In genomic region chr5:147143215-147143614, GRCh38 we compare ENCODE assay signal across 11 cellular contexts.
"Had no signal": no experiment of that assay in that cellular context is flagged by ENCODE, and none has a peak within 500 bp of the region (broad histone marks: within the 10 kb centered on the region; RNA-seq: fewer than 3 reads in every experiment).

No MANE protein-coding gene starts in this region.

- H3K9ac ChIP-seq: GM23248 had no signal

- H2AFZ ChIP-seq: GM23248 had no signal

- H3K36me3 ChIP-seq: HAP-1 had no signal

- ATAC-seq: HCT116 had no signal

- H3K4me2 ChIP-seq: GM23338 had no signal

- FAIRE-seq: H1, H54 had no signal

- H3K4me1 ChIP-seq: HAP-1 had no signal

- H3K4me3 ChIP-seq: GM23248, GM23338, HAP-1 had no signal

- H3K27ac ChIP-seq: GM23248 had no signal

- DNase-seq: GM23248, GOT3, H7, H9, HCEC 1CT, HFFc6 had no signal

- H3K9me3 ChIP-seq: HAP-1 had no signal
